ENCODE assay signal across 8 cellular contexts in genomic region chr10:132395704-132396494, GRCh38. TPM values are rescaled to one million over a fixed set of nuclear protein-coding genes. Genes with fewer than 3 reads are reported as not detected.
DNase-seq lines count a peak whose midpoint lies in the region; ATAC-seq and TF ChIP-seq lines count a peak whose summit lies in the region.

No MANE protein-coding gene starts in this region.

- no peak overlapping the region for H3K27ac Mint-ChIP-seq in activated naive CD8-positive, alpha-beta T cell treated with anti-CD3 and anti-CD28 coated beads, Interleukin-2, amount 10 ng/mL, durations not matched to agents 7 days and 5 days
- no peak overlapping the region for H3K27ac Mint-ChIP-seq in activated naive CD8-positive, alpha-beta T cell treated with anti-CD3 and anti-CD28 coated beads for 36 hours
- no peak overlapping the region for H3K27ac Mint-ChIP-seq in neural progenitor cell

- no peak overlapping the region for H3K9ac ChIP-seq in neural progenitor cell

- no peaks in the 10 kb centered on the region for H3K36me3 ChIP-seq in RWPE2 (ENCODE audit: low read depth)
- H3K36me3 ChIP-seq in neural progenitor cell: no peaks in the 10 kb centered on the region

- H3K9me3 Mint-ChIP-seq in activated naive CD8-positive, alpha-beta T cell treated with anti-CD3 and anti-CD28 coated beads, Interleukin-2, amount 10 ng/mL, durations not matched to agents 7 days and 5 days: peaks cover 7% of the 10 kb centered on the region
- no peaks in the 10 kb centered on the region for H3K9me3 Mint-ChIP-seq in activated naive CD8-positive, alpha-beta T cell treated with anti-CD3 and anti-CD28 coated beads for 36 hours
- H3K9me3 Mint-ChIP-seq in neural progenitor cell: peaks cover 6% of the 10 kb centered on the region

- H3K27me3 Mint-ChIP-seq in activated naive CD8-positive, alpha-beta T cell treated with anti-CD3 and anti-CD28 coated beads, Interleukin-2, amount 10 ng/mL, durations not matched to agents 7 days and 5 days: peaks cover 2% of the 10 kb centered on the region
- no peaks in the 10 kb centered on the region for H3K27me3 Mint-ChIP-seq in activated naive CD8-positive, alpha-beta T cell treated with anti-CD3 and anti-CD28 coated beads for 36 hours
- peaks cover 17% of the 10 kb centered on the region for H3K27me3 Mint-ChIP-seq in neural progenitor cell (ENCODE audit: insufficient read depth, low read depth)

- no peaks in the 10 kb centered on the region for H3K4me1 ChIP-seq in RWPE2 (ENCODE audit: insufficient read depth, poor library complexity, severe bottlenecking)
- H3K4me1 ChIP-seq in neural progenitor cell: peaks cover 14% of the 10 kb centered on the region

- H3F3A ChIP-seq in neural progenitor cell (ENCODE audit: low read depth): peaks cover 15% of the 10 kb centered on the region

- POLR2A ChIA-PET in activated naive CD8-positive, alpha-beta T cell treated with anti-CD3 and anti-CD28 coated beads, Interleukin-2, amount 10 ng/mL, durations not matched to agents 7 days and 5 days (lab: Charles Lee): interaction anchor here (2.6 kb wide), 1 partner anchor 51 kb away, joined by 9 read pairs; no protein-coding TSS in a partner anchor

- no peak overlapping the region for H2AFZ ChIP-seq in neural progenitor cell (replicated peaks)

- peaks cover 7% of the 10 kb centered on the region for H3K36me3 Mint-ChIP-seq in activated naive CD8-positive, alpha-beta T cell treated with anti-CD3 and anti-CD28 coated beads, Interleukin-2, amount 10 ng/mL, durations not matched to agents 7 days and 5 days
- H3K36me3 Mint-ChIP-seq in activated naive CD8-positive, alpha-beta T cell treated with anti-CD3 and anti-CD28 coated beads for 36 hours: no peaks in the 10 kb centered on the region
- no peaks in the 10 kb centered on the region for H3K36me3 Mint-ChIP-seq in neural progenitor cell

- H3K27ac ChIP-seq in RWPE2 (ENCODE audit: poor library complexity, severe bottlenecking): peak overlapping the region; percentile 68
- no peak overlapping the region for H3K27ac ChIP-seq in neural progenitor cell

- ATAC-seq in activated naive CD8-positive, alpha-beta T cell treated with anti-CD3 and anti-CD28 coated beads, Interleukin-2, amount 10 ng/mL, durations not matched to agents 7 days and 5 days (ENCODE audit: low read depth): peak; percentile 3
- ATAC-seq in RWPE2 (ENCODE audit: low read depth) (no peak), HG03469 (IDR thresholded peaks at IDR 0.05; ENCODE audit: unreplicated experiment) (no peak), GM21390 (IDR thresholded peaks at IDR 0.05; ENCODE audit: unreplicated experiment) (no peak)

- no peak overlapping the region for H3K4me3 Mint-ChIP-seq in activated naive CD8-positive, alpha-beta T cell treated with anti-CD3 and anti-CD28 coated beads, Interleukin-2, amount 10 ng/mL, durations not matched to agents 7 days and 5 days
- no peak overlapping the region for H3K4me3 Mint-ChIP-seq in activated naive CD8-positive, alpha-beta T cell treated with anti-CD3 and anti-CD28 coated beads for 36 hours
- H3K4me3 Mint-ChIP-seq in neural progenitor cell: peak overlapping the region; percentile 59

- H3K4me3 ChIP-seq in RWPE2 (ENCODE audit: severe bottlenecking): peak overlapping the region; percentile 94
- peak overlapping the region; percentile 55 for H3K4me3 ChIP-seq in neural progenitor cell

- peaks cover 6% of the 10 kb centered on the region for H3K4me1 Mint-ChIP-seq in activated naive CD8-positive, alpha-beta T cell treated with anti-CD3 and anti-CD28 coated beads, Interleukin-2, amount 10 ng/mL, durations not matched to agents 7 days and 5 days
- H3K4me1 Mint-ChIP-seq in activated naive CD8-positive, alpha-beta T cell treated with anti-CD3 and anti-CD28 coated beads for 36 hours: peaks cover 5% of the 10 kb centered on the region
- peaks cover 14% of the 10 kb centered on the region for H3K4me1 Mint-ChIP-seq in neural progenitor cell

- DNase-seq in activated naive CD8-positive, alpha-beta T cell treated with anti-CD3 and anti-CD28 coated beads, Interleukin-2, amount 10 ng/mL, durations not matched to agents 7 days and 5 days: no peak
- DNase-seq in activated naive CD8-positive, alpha-beta T cell treated with anti-CD3 and anti-CD28 coated beads for 36 hours: no peak
- no peak for DNase-seq in RWPE2 (ENCODE audit: low spot score)
- DNase-seq in fibroblast of gingiva (ENCODE audit: low read depth): peak; percentile 52
- DNase-seq in neural progenitor cell (ENCODE audit: low spot score): peak; percentile 81
- no peak for DNase-seq in GM19240 (ENCODE audit: insufficient read length, low spot score)

- peak overlapping the region; percentile 96 for H3K4me2 ChIP-seq in neural progenitor cell

- H3K9me3 ChIP-seq in RWPE2 (ENCODE audit: severe bottlenecking) (no peaks in the 10 kb centered on the region), neural progenitor cell (ENCODE audit: low read depth) (no peaks in the 10 kb centered on the region)

- TF ChIP-seq CTCF in RWPE2 (IDR thresholded peaks at IDR 0.05; ENCODE audit: poor library complexity, severe bottlenecking) (no peak), neural progenitor cell (IDR thresholded peaks at IDR 0.05) (no peak)

- no peaks in the 10 kb centered on the region for H3K27me3 ChIP-seq in RWPE2 (ENCODE audit: insufficient read depth, poor library complexity, severe bottlenecking)
- peaks cover 55% of the 10 kb centered on the region for H3K27me3 ChIP-seq in neural progenitor cell

- no peaks in the 10 kb centered on the region for H3K79me2 ChIP-seq in neural progenitor cell (ENCODE audit: low read depth)

- peaks cover 9% of the 10 kb centered on the region for H4K20me1 ChIP-seq in neural progenitor cell (ENCODE audit: low read depth)

RNA-seq across cellular contexts. Expression of gene PWWP2B, which starts 1.1 kb away (rescaled TPM):
- 10 to 100 TPM; 16.6 to 17.1 TPM for total RNA-seq in activated naive CD8-positive, alpha-beta T cell treated with anti-CD3 and anti-CD28 coated beads, Interleukin-2, amount 10 ng/mL, durations not matched to agents 7 days and 5 days
- total RNA-seq in activated naive CD8-positive, alpha-beta T cell treated with anti-CD3 and anti-CD28 coated beads for 36 hours: 1 to 10 TPM; 2.9 to 3.1 TPM
- 0.34 and 1.5 TPM in 2 replicates for total RNA-seq in neural progenitor cell (ENCODE audit: low replicate concordance)

Comparison
In these comparisons a context has a peak if more than half of its experiments do, and no peak if none do; other contexts are left out.
1. DNase-seq: peak in fibroblast of gingiva (single experiment) and neural progenitor cell (single experiment); none in activated naive CD8-positive, alpha-beta T cell treated with anti-CD3 and anti-CD28 coated beads, Interleukin-2, amount 10 ng/mL, durations not matched to agents 7 days and 5 days (single experiment), activated naive CD8-positive, alpha-beta T cell treated with anti-CD3 and anti-CD28 coated beads for 36 hours (single experiment), RWPE2 (single experiment) and GM19240 (single experiment).